Comparison of ENCODE assay signal across 8 cellular contexts in the genomic region with DNA sequence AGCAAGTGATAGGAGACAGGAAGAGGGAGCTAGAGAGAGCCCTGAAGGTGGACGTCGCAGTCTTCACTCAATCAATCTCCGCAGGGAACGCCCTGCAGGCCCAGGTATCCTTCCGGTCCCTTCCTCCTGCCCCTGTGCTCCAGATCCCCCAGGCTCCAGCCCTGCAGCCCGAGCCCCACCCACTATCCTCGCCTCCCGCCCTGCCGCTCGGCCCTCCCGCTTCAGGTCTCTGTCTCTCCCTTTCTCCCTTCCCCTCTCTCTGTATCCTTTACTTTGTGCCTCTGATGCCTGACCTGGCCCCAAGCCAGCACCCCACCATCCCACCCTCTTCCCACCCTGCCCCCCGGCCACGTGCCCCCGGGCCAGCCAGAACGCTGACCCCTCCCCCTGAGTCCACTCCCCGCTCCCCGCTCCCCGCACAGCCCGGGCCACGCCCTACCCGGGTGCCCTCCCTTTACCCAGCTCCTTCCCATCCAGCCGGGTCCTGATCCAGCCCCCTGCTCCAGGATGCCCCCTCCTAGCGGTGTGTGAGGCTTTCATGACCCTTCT.
DNase-seq lines count a peak whose midpoint lies in the region; ATAC-seq, FAIRE-seq and TF ChIP-seq lines count a peak whose summit lies in the region.

No MANE protein-coding gene starts in this region.

- in situ Hi-C loops in GM12878 (cut with MboI), result loop anchor here (5.0 to 10.0 kb wide), 2 partner anchors 158 to 460 kb away; no protein-coding TSS in a partner anchor

- H3K27me3 ChIP-seq in KMS-11 (ENCODE audit: insufficient read depth, low read depth) (no peaks in the 10 kb centered on the region), GM12878 (replicated peaks in 1 of 2; ENCODE audit: control insufficient read depth in 2 of 2, insufficient read depth in 2 of 2, low read length in 1 of 2) (no peaks in the 10 kb centered on the region), iPS-15b (ENCODE audit: control insufficient read depth, insufficient read depth, low read length) (no peaks in the 10 kb centered on the region)

- H3K4me3 ChIP-seq in KMS-11 (IDR thresholded peaks at IDR 0.05; ENCODE audit: insufficient read depth, low read depth, low read length) (no peak overlapping the region), GM12878 (peak overlapping the region; percentile 79), iPS-15b (ENCODE audit: low read depth, low read length) (peak overlapping the region; percentile 72), skeletal muscle cell (ENCODE audit: low read depth, low read length) (peak overlapping the region; percentile 76)

- H4K20me1 ChIP-seq in KMS-11 (ENCODE audit: insufficient read depth), result no peaks in the 10 kb centered on the region
- no peaks in the 10 kb centered on the region for H4K20me1 ChIP-seq in GM12878 (ENCODE audit: control insufficient read depth, insufficient read depth)

- RAD21 ChIA-PET in GM12878 (lab: Charles Lee; ENCODE audit: unreplicated experiment), result interaction anchor here (0.6 to 2.1 kb wide), 16 partner anchors 34 to 482 kb away, joined by 3 to 16 read pairs (median 4); no protein-coding TSS in a partner anchor

- peaks cover 24% of the 10 kb centered on the region for H3K4me1 ChIP-seq in KMS-11 (ENCODE audit: low read depth, poor library complexity, severe bottlenecking)
- H3K4me1 ChIP-seq in GM12878 (ENCODE audit: control insufficient read depth, insufficient read depth, low read length), result peaks cover 4% of the 10 kb centered on the region
- H3K4me1 ChIP-seq in iPS-15b (ENCODE audit: control insufficient read depth, insufficient read depth, low read length), result peaks cover 5% of the 10 kb centered on the region

- SMC1A ChIA-PET in GM12878 (lab: Charles Lee; ENCODE audit: uncharacterized antibody, unreplicated experiment), result interaction anchor here (0.6 to 3.8 kb wide), 18 partner anchors 10 to 606 kb away, joined by 3 to 19 read pairs (median 3); no protein-coding TSS in a partner anchor

- H3K9ac ChIP-seq in KMS-11 (peak overlapping the region; percentile 45; the same call in 1 of the 2 replicates), GM12878 (ENCODE audit: control insufficient read depth, insufficient read depth, low read length) (peak overlapping the region; percentile 47; the same call in 1 of the 2 replicates), iPS-15b (ENCODE audit: low read depth, low read length) (peak overlapping the region; percentile 56)

- WGBS in GM12878 (ENCODE audit: insufficient coverage, insufficient replicate concordance, low lambda C conversion rate, missing lambda C conversion rate), result 0% methylated on average over 12 of the region's 23 CpGs

- H2AFZ ChIP-seq in KMS-11 (ENCODE audit: low read depth) (peak overlapping the region; percentile 96), GM12878 (ENCODE audit: control insufficient read depth, low read depth, low read length) (peak overlapping the region; percentile 92)

- no peak for TF ChIP-seq POLR2A in GM12878 (IDR thresholded peaks at IDR 0.05; ENCODE audit: low read depth, low read length)

- TF ChIP-seq CTCF in KMS-11 (conservative IDR thresholded peaks at IDR 0.05; ENCODE audit: low read depth, low read length), result 0 out of 2 replicates have a peak, but pooled peaks have one; percentile 3
- TF ChIP-seq CTCF in GM12878 (IDR thresholded peaks at IDR 0.05 in 2 of 3, conservative IDR thresholded peaks at IDR 0.05 in 1 of 3; ENCODE audit: control insufficient read depth in 2 of 3, extremely low read depth in 1 of 3, insufficient read depth in 1 of 3, low read depth in 3 of 3, low read length in 3 of 3), result peak in 2 of 3 experiments; percentile 22 to 31; a peak in 2 of 6 replicates

- CTCF ChIA-PET in GM12878 (lab: Yijun Ruan, JAX), result interaction anchor here (0.6 to 4.6 kb wide), 37 partner anchors 8 to 607 kb away, joined by 3 to 26 read pairs (median 5); partner anchors contain the start of gene STRIP2

- FAIRE-seq in GM12878 (lab: Jason Lieb, UNC), result peak; percentile 27

- intact Hi-C loops in GM12878 (cut with micrococcal nuclease; ENCODE audit: unreplicated experiment), result loop anchor here (1.0 to 10.0 kb wide), 3 partner anchors 161 to 458 kb away; no protein-coding TSS in a partner anchor

- H3K79me2 ChIP-seq in KMS-11 (ENCODE audit: insufficient read depth, low read depth) (no peaks in the 10 kb centered on the region), GM12878 (ENCODE audit: control insufficient read depth, insufficient read depth, low read length) (no peaks in the 10 kb centered on the region)

- TF ChIP-seq EP300 in GM12878 (IDR thresholded peaks at IDR 0.05; ENCODE audit: borderline replicate concordance in 1 of 2, control insufficient read depth in 1 of 2, low read depth in 2 of 2, low read length in 2 of 2), result no peak

- peak; percentile 18 for DNase-seq in GF-D8 (lab: John Stamatoyannopoulos, UW)
- peak; percentile 84 for DNase-seq in RKO (ENCODE audit: low spot score)
- no peak for DNase-seq in GM12878 (ENCODE audit: low read depth, low spot score)
- DNase-seq in skeletal muscle cell (ENCODE audit: low read depth), result no peak
- DNase-seq in epidermal melanocyte (ENCODE audit: insufficient read length, low spot score), result no peak

- H3K27ac ChIP-seq in KMS-11 (no peak overlapping the region), GM12878 (ENCODE audit: control insufficient read depth, insufficient read depth) (no peak overlapping the region)

- TF ChIP-seq RAD21 in GM12878 (IDR thresholded peaks at IDR 0.05; ENCODE audit: insufficient read depth, low read depth, low read length), result no peak

- no peaks in the 10 kb centered on the region for H3K9me3 ChIP-seq in GM12878 (replicated peaks; ENCODE audit: control insufficient read depth, insufficient read depth, low read length)
- H3K9me3 ChIP-seq in iPS-15b (ENCODE audit: control insufficient read depth, insufficient read depth, low read length), result no peaks in the 10 kb centered on the region

- peak overlapping the region; percentile 86 for H3K4me2 ChIP-seq in KMS-11
- H3K4me2 ChIP-seq in GM12878 (ENCODE audit: control insufficient read depth, insufficient read depth), result peak overlapping the region; percentile 98

- no TSS peak for BruUV-seq in GM12878 (replicated peaks; lab: Mats Ljungman, UMichigan)

- POLR2A ChIA-PET in GM12878 (lab: Charles Lee), result interaction anchor here (1.0 to 1.3 kb wide), 2 partner anchors 186 to 210 kb away, joined by 3 to 4 read pairs; no protein-coding TSS in a partner anchor

- ATAC-seq in GM21737 (IDR thresholded peaks at IDR 0.05; ENCODE audit: unreplicated experiment), result peak; percentile 36
- peak; percentile 80 for ATAC-seq in GM12878

- H3K36me3 ChIP-seq in KMS-11 (ENCODE audit: insufficient read depth) (no peaks in the 10 kb centered on the region), GM12878 (ENCODE audit: control insufficient read depth in 2 of 2, insufficient read depth in 2 of 2, low read length in 1 of 2) (no peaks in the 10 kb centered on the region), iPS-15b (ENCODE audit: control insufficient read depth, insufficient read depth, low read length) (no peaks in the 10 kb centered on the region)

TF ChIP-seq in GM12878, 131 proteins besides CTCF, POLR2A, EP300 and RAD21 (continues in another document):
- TF ChIP-seq PKNOX1 (IDR thresholded peaks at IDR 0.05), result peak; percentile 60
- no peak for TF ChIP-seq ZBTB40 (IDR thresholded peaks at IDR 0.05; ENCODE audit: borderline replicate concordance)

Comparison
In these comparisons a context has a peak if more than half of its experiments do, and no peak if none do; other contexts are left out.
1. DNase-seq: peak in GF-D8 (single experiment) and RKO (single experiment); none in GM12878 (single experiment), skeletal muscle cell (single experiment) and epidermal melanocyte (single experiment).
2. Peak in every context shown above with its lines, with median percentiles within 50 percentile points of each other: H3K9ac ChIP-seq.